8 cellular contexts compared by ENCODE assay signal in genomic region chr6:30326446-30327231, GRCh38. TPM values are rescaled to one million over a fixed set of nuclear protein-coding genes. Genes with fewer than 3 reads are reported as not detected.
A peak's percentile ranks its signal among the peaks of the same experiment; 100 is the strongest.
DNase-seq lines count a peak whose midpoint lies in the region; TF ChIP-seq lines count a peak whose summit lies in the region.

TRIM39 (plus strand) TSS chr6:30326927; CDS start chr6:30329318, 2,391 bp downstream.

- H3K27me3 ChIP-seq in H7 (ENCODE audit: control insufficient read depth, insufficient read depth, low read length) = no peaks in the 10 kb centered on the region

- peak within 1 kb of the TSS; percentile 97 for H3K4me3 Mint-ChIP-seq in nephron progenitor cell
- H3K4me3 Mint-ChIP-seq in stimulated activated naive CD8-positive, alpha-beta T cell treated with anti-CD3 and anti-CD28 coated beads, Interleukin-15, Interleukin-2, amounts not matched to agents 100 ng/mL and 50 ng/mL, for 24 hours = peak within 1 kb of the TSS; percentile 93

- H3K4me3 ChIP-seq in H7 (ENCODE audit: insufficient read depth, low read depth, low read length) (peak within 1 kb of the TSS; percentile 88), fibroblast of the aortic adventitia (ENCODE audit: low read depth, low read length) (peak within 1 kb of the TSS; percentile 97)

- peak within 1 kb of the TSS; percentile 98 for H3K27ac Mint-ChIP-seq in nephron progenitor cell
- H3K27ac Mint-ChIP-seq in stimulated activated naive CD8-positive, alpha-beta T cell treated with anti-CD3 and anti-CD28 coated beads, Interleukin-15, Interleukin-2, amounts not matched to agents 100 ng/mL and 50 ng/mL, for 24 hours = peak within 1 kb of the TSS; percentile 99

- H3K36me3 Mint-ChIP-seq in nephron progenitor cell (ENCODE audit: low read depth) = peaks cover 38% of the 10 kb centered on the region
- H3K36me3 Mint-ChIP-seq in stimulated activated naive CD8-positive, alpha-beta T cell treated with anti-CD3 and anti-CD28 coated beads, Interleukin-15, Interleukin-2, amounts not matched to agents 100 ng/mL and 50 ng/mL, for 24 hours (ENCODE audit: low read depth) = peaks cover 56% of the 10 kb centered on the region

- DNase-seq in ELR (ENCODE audit: low read depth) = peak; percentile 88
- peak; percentile 92 for DNase-seq in H7
- peak; percentile 91 for DNase-seq in M059J (ENCODE audit: low read depth)
- peak; percentile 13 for DNase-seq in SIG-M5 (lab: John Stamatoyannopoulos, UW)
- DNase-seq in activated effector memory CD4-positive, alpha-beta T cell treated with anti-CD3 and anti-CD28 coated beads, Interleukin-2, amount 50 U/mL, for 16 hours = peak; percentile 96
- DNase-seq in fibroblast of the aortic adventitia (ENCODE audit: low read depth) = peak; percentile 78
- peak; percentile 80 for DNase-seq in nephron progenitor cell

- H3K9me3 Mint-ChIP-seq in nephron progenitor cell = peaks cover 5% of the 10 kb centered on the region
- H3K9me3 Mint-ChIP-seq in stimulated activated naive CD8-positive, alpha-beta T cell treated with anti-CD3 and anti-CD28 coated beads, Interleukin-15, Interleukin-2, amounts not matched to agents 100 ng/mL and 50 ng/mL, for 24 hours = no peaks in the 10 kb centered on the region

- peaks cover 49% of the 10 kb centered on the region for H3K4me1 Mint-ChIP-seq in nephron progenitor cell
- H3K4me1 Mint-ChIP-seq in stimulated activated naive CD8-positive, alpha-beta T cell treated with anti-CD3 and anti-CD28 coated beads, Interleukin-15, Interleukin-2, amounts not matched to agents 100 ng/mL and 50 ng/mL, for 24 hours (ENCODE audit: low read depth) = peaks cover 54% of the 10 kb centered on the region

- no peak for TF ChIP-seq CTCF in fibroblast of the aortic adventitia (IDR thresholded peaks at IDR 0.05; ENCODE audit: insufficient read depth, low read length)
- TF ChIP-seq CTCF in nephron progenitor cell (IDR thresholded peaks at IDR 0.05) = no peak

- peaks cover 14% of the 10 kb centered on the region for H3K36me3 ChIP-seq in H7 (replicated peaks; ENCODE audit: control insufficient read depth, insufficient read depth, low read length)

- no peaks in the 10 kb centered on the region for H3K27me3 Mint-ChIP-seq in nephron progenitor cell (ENCODE audit: low read depth, poor library complexity)
- no peaks in the 10 kb centered on the region for H3K27me3 Mint-ChIP-seq in stimulated activated naive CD8-positive, alpha-beta T cell treated with anti-CD3 and anti-CD28 coated beads, Interleukin-15, Interleukin-2, amounts not matched to agents 100 ng/mL and 50 ng/mL, for 24 hours

RNA-seq across cellular contexts. Expression of gene TRIM39, which starts in this region (rescaled TPM):
- total RNA-seq in H7 (2014; rRNA removed; shearing (Covaris generic)) = 12.2 and 13.9 TPM in 2 replicates
- 18.0 and 26.8 TPM in 2 replicates for total RNA-seq in M059J (2014; rRNA removed; shearing (Covaris generic))
- 8.5 and 9.7 TPM in 2 replicates for total RNA-seq in fibroblast of the aortic adventitia (ENCODE audit: low replicate concordance)

Comparison
In these comparisons a context has a peak if more than half of its experiments do, and no peak if none do; other contexts are left out.
1. Peak in every context shown above with its lines: DNase-seq and H3K4me3 ChIP-seq.
2. DNase-seq: peak in every context shown above with its lines; median percentile 96 in activated effector memory CD4-positive, alpha-beta T cell treated with anti-CD3 and anti-CD28 coated beads, Interleukin-2, amount 50 U/mL, for 16 hours; 92 in H7; 91 in M059J; 88 in ELR; 80 in nephron progenitor cell; 78 in fibroblast of the aortic adventitia; 13 in SIG-M5.